1 cellular context compared by ENCODE assay signal in the genomic region with DNA sequence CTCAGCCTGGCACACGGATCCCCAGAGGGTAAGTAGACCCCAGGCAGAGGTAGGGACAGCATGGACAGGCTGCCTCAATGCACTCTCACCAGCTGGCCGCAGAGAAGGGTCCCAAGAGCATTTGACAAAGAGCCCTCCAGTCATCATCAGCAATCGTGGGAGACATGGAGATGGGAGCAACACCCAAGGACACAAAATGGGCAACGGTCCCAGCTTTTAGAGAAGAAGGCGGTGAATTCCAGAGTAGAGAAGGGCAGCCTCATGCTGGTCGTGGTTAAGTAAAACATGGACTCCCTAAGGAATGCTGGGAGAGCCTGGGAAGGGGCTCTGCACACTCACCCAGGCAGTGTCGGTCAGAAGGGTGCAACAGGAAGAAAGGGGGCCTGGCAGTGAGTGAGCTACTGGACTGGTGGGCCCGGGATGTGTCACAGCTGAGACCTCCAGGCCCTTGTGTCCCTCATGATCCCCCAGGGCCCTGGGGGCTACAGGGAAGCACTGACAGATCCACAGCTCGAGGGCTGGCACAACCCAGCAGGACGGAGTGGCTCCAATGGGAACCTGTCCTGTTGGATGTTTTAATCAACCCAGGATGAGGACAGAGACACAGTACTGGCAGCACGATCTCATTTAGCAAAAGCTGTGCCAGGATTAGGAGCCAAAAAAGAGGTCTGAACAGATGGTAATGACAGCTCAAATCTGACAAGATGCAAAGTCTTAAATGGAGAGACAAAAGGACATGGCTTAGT.
TF ChIP-seq lines count a peak whose summit lies in the region.

No MANE protein-coding gene starts in this region.

TF ChIP-seq in WTC11, 78 proteins besides CTCF, POLR2A, EP300 and RAD21 (continued from another document):
- TF ChIP-seq, protein P1, sequence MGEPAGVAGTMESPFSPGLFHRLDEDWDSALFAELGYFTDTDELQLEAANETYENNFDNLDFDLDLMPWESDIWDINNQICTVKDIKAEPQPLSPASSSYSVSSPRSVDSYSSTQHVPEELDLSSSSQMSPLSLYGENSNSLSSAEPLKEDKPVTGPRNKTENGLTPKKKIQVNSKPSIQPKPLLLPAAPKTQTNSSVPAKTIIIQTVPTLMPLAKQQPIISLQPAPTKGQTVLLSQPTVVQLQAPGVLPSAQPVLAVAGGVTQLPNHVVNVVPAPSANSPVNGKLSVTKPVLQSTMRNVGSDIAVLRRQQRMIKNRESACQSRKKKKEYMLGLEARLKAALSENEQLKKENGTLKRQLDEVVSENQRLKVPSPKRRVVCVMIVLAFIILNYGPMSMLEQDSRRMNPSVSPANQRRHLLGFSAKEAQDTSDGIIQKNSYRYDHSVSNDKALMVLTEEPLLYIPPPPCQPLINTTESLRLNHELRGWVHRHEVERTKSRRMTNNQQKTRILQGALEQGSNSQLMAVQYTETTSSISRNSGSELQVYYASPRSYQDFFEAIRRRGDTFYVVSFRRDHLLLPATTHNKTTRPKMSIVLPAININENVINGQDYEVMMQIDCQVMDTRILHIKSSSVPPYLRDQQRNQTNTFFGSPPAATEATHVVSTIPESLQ (CRISPR knock-in tag; IDR thresholded peaks at IDR 0.05) = no peak
- no peak for TF ChIP-seq JUN (CRISPR knock-in tag; IDR thresholded peaks at IDR 0.05)
- no peak for TF ChIP-seq GABPB1 (CRISPR knock-in tag; IDR thresholded peaks at IDR 0.05)
